ENCODE assay signal across 9 cellular contexts in genomic region chr11:45079943-45080719, GRCh38.
DNase-seq lines count a peak whose midpoint lies in the region; ATAC-seq, FAIRE-seq and TF ChIP-seq lines count a peak whose summit lies in the region.
"Had no signal": no experiment of that assay in that cellular context is flagged by ENCODE, and none has a peak within 500 bp of the region (broad histone marks: within the 10 kb centered on the region; RNA-seq: fewer than 3 reads in every experiment).

No MANE protein-coding gene starts in this region.

- no peaks in the 10 kb centered on the region for H3K27me3 ChIP-seq in HL-60 (ENCODE audit: insufficient read depth, poor library complexity, severe bottlenecking)

- H3K9me3 Mint-ChIP-seq in stimulated activated effector memory CD8-positive, alpha-beta T cell treated with anti-CD3 and anti-CD28 coated beads, Interleukin-12 subunit alpha, Interleukin-12 subunit beta, amount 100 ng/mL, for 72 hours: no peaks in the 10 kb centered on the region
- no peaks in the 10 kb centered on the region for H3K9me3 Mint-ChIP-seq in chondrocyte (ENCODE audit: low read depth)

- H3K4me1 Mint-ChIP-seq in stimulated activated effector memory CD8-positive, alpha-beta T cell treated with anti-CD3 and anti-CD28 coated beads, Interleukin-12 subunit alpha, Interleukin-12 subunit beta, amount 100 ng/mL, for 72 hours: peaks cover 65% of the 10 kb centered on the region
- H3K4me1 Mint-ChIP-seq in chondrocyte (ENCODE audit: low read depth): peaks cover 10% of the 10 kb centered on the region

- no peaks in the 10 kb centered on the region for H3K27me3 Mint-ChIP-seq in chondrocyte (ENCODE audit: low read depth)

- FAIRE-seq in GM18507 (lab: Jason Lieb, UNC): peak; percentile 71

- H3K4me3 Mint-ChIP-seq in stimulated activated effector memory CD8-positive, alpha-beta T cell treated with anti-CD3 and anti-CD28 coated beads, Interleukin-12 subunit alpha, Interleukin-12 subunit beta, amount 100 ng/mL, for 72 hours: peak overlapping the region; percentile 67
- H3K4me3 Mint-ChIP-seq in chondrocyte (ENCODE audit: unreplicated experiment): no peak overlapping the region

- peak; percentile 42 for DNase-seq in GM18507 (ENCODE audit: extremely low spot score, insufficient read length, low read depth)
- peak; percentile 74 to 87 for DNase-seq in HL-60 (ENCODE audit: low read depth in 1 of 2, low spot score in 1 of 2)
- peak; percentile 26 to 27 for DNase-seq in activated CD4-positive, alpha-beta T cell treated with anti-CD3 and anti-CD28 coated beads, Interleukin-2, amount 50 U/mL, for 4 hours
- DNase-seq in globus pallidus (ENCODE audit: low spot score): peak; percentile 48
- peak; percentile 33 to 74 for DNase-seq in stimulated activated effector memory CD8-positive, alpha-beta T cell treated with anti-CD3 and anti-CD28 coated beads, Interleukin-12 subunit alpha, Interleukin-12 subunit beta, amount 100 ng/mL, for 72 hours (ENCODE audit: low spot score in 2 of 2)
- no peak for DNase-seq in HPDE6-E6E7 (ENCODE audit: extremely low spot score)
- DNase-seq in NCI-H774 (lab: John Stamatoyannopoulos, UW): no peak
- no peak for DNase-seq in chondrocyte (ENCODE audit: low spot score)

- TF ChIP-seq CTCF in HL-60 (IDR thresholded peaks at IDR 0.05; ENCODE audit: insufficient read depth, low read length): no peak
- TF ChIP-seq CTCF in chondrocyte (IDR thresholded peaks at IDR 0.05): no peak

- peak overlapping the region; percentile 73 for H3K27ac ChIP-seq in HL-60 (replicated peaks)

- H3K36me3 Mint-ChIP-seq in stimulated activated effector memory CD8-positive, alpha-beta T cell treated with anti-CD3 and anti-CD28 coated beads, Interleukin-12 subunit alpha, Interleukin-12 subunit beta, amount 100 ng/mL, for 72 hours: peaks cover 5% of the 10 kb centered on the region
- H3K36me3 Mint-ChIP-seq in chondrocyte (ENCODE audit: low read depth): no peaks in the 10 kb centered on the region

- peak; percentile 86 for ATAC-seq in stimulated activated effector memory CD8-positive, alpha-beta T cell treated with anti-CD3 and anti-CD28 coated beads, Interleukin-12 subunit alpha, Interleukin-12 subunit beta, amount 100 ng/mL, for 72 hours
- ATAC-seq: HCT116 had no signal

- H3K4me3 ChIP-seq in HL-60 (replicated peaks; ENCODE audit: insufficient read depth, low read length): no peak overlapping the region

- H3K27ac Mint-ChIP-seq in stimulated activated effector memory CD8-positive, alpha-beta T cell treated with anti-CD3 and anti-CD28 coated beads, Interleukin-12 subunit alpha, Interleukin-12 subunit beta, amount 100 ng/mL, for 72 hours: peak overlapping the region; percentile 97
- no peak overlapping the region for H3K27ac Mint-ChIP-seq in chondrocyte (ENCODE audit: unreplicated experiment)

Comparison
In these comparisons a context has a peak if more than half of its experiments do, and no peak if none do; other contexts are left out.
1. DNase-seq: peak in GM18507 (single experiment), HL-60 (2 of 2), activated CD4-positive, alpha-beta T cell treated with anti-CD3 and anti-CD28 coated beads, Interleukin-2, amount 50 U/mL, for 4 hours (2 of 2), globus pallidus (single experiment) and stimulated activated effector memory CD8-positive, alpha-beta T cell treated with anti-CD3 and anti-CD28 coated beads, Interleukin-12 subunit alpha, Interleukin-12 subunit beta, amount 100 ng/mL, for 72 hours (2 of 2); none in HPDE6-E6E7 (single experiment), NCI-H774 (single experiment) and chondrocyte (single experiment).